Comparison of ENCODE assay signal across 26 cellular contexts in the genomic region with DNA sequence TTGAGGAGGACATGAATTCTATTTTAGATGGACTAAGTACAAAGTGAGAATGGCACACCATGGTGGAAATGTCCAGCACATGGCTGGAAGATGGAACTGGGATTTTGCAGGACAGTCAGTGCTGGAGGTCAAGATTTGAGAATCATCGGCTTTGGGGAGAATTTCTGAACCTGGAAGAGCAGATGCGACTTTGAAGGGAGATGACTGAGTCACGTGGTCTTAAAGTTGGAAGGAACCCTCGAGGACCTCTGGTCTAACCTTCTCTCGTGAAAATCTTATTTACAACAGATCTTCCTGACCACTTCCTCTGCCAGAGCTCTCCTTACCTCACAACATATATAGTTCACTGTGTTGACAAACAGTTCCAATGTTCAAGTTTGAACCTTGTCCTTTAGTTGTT.
A peak's percentile ranks its signal among the peaks of the same experiment; 100 is the strongest.
DNase-seq lines count a peak whose midpoint lies in the region; ATAC-seq, FAIRE-seq and TF ChIP-seq lines count a peak whose summit lies in the region.
"Had no signal": no experiment of that assay in that cellular context is flagged by ENCODE, and none has a peak within 500 bp of the region (broad histone marks: within the 10 kb centered on the region; RNA-seq: fewer than 3 reads in every experiment).

No MANE protein-coding gene starts in this region.

- H3K27me3 Mint-ChIP-seq in type B pancreatic cell = no peaks in the 10 kb centered on the region

- TF ChIP-seq CTCF in A549 (IDR thresholded peaks at IDR 0.05) (no peak), IMR-90 (conservative IDR thresholded peaks at IDR 0.05; ENCODE audit: low read depth, low read length) (no peak), type B pancreatic cell (conservative IDR thresholded peaks at IDR 0.05) (no peak)

- no peak overlapping the region for H4K5ac ChIP-seq in IMR-90 (ENCODE audit: low read depth, low read length)

- no peaks in the 10 kb centered on the region for H3K27me3 ChIP-seq in IMR-90 (ENCODE audit: control insufficient read depth, insufficient read depth, low read length)
- H3K27me3 ChIP-seq in mesenchymal stem cell (ENCODE audit: control insufficient read depth in 1 of 2, insufficient read depth in 1 of 2, low read length in 2 of 2) = no peaks in the 10 kb centered on the region
- H3K27me3 ChIP-seq in SJCRH30 = peaks cover 81% of the 10 kb centered on the region
- H3K27me3 ChIP-seq: BLaER1 treated with 17β-estradiol and CSF1 and Interleukin-3, amounts not matched to agents 10 nM and 100 nM had no signal

- H2AFZ ChIP-seq in IMR-90 (replicated peaks; ENCODE audit: low read length, poor library complexity) = no peak overlapping the region
- no peak overlapping the region for H2AFZ ChIP-seq in mesenchymal stem cell (ENCODE audit: low read depth, low read length)

- H2BK120ac ChIP-seq in IMR-90 (ENCODE audit: low read depth, low read length) (0 out of 2 replicates have a peak overlapping the region, but pooled peaks have one; percentile 30), mesenchymal stem cell (ENCODE audit: low read depth, low read length) (no peak overlapping the region)

- H3K27ac Mint-ChIP-seq in type B pancreatic cell = peak overlapping the region; percentile 92
- H3K27ac Mint-ChIP-seq: B cell; CD4-positive, alpha-beta T cell; CD8-positive, alpha-beta T cell had no signal

- peaks cover 3% of the 10 kb centered on the region; the same call in 1 of the 2 replicates for H3K9me1 ChIP-seq in IMR-90 (ENCODE audit: insufficient read depth, low read length)

- in situ Hi-C loops in IMR-90 (cut with MboI; ENCODE audit: low sequenced_read_pairs) = loop anchor here (10.0 kb wide), 1 partner anchor 372 kb away; no protein-coding TSS in a partner anchor

- H2BK12ac ChIP-seq in mesenchymal stem cell (ENCODE audit: low read length in 2 of 2) = no peak overlapping the region

- H2BK5ac ChIP-seq in IMR-90 (ENCODE audit: low read depth, low read length, poor library complexity, severe bottlenecking) (no peak overlapping the region), mesenchymal stem cell (ENCODE audit: low read depth, low read length, poor library complexity, severe bottlenecking) (no peak overlapping the region)

- H2BK20ac ChIP-seq in IMR-90 (ENCODE audit: low read depth, low read length) = no peak overlapping the region

- H2AK9ac ChIP-seq in IMR-90 (replicated peaks; ENCODE audit: low read depth, low read length, poor library complexity) = no peak overlapping the region

- H4K91ac ChIP-seq in IMR-90 (ENCODE audit: insufficient read depth, low read depth, low read length) = no peak overlapping the region
- H4K91ac ChIP-seq in mesenchymal stem cell (ENCODE audit: low read length) = no peak overlapping the region

- no peak overlapping the region for H3K4me2 ChIP-seq in A549
- H3K4me2 ChIP-seq in IMR-90 (ENCODE audit: low read depth, low read length) = no peak overlapping the region
- no peak overlapping the region for H3K4me2 ChIP-seq in mesenchymal stem cell (ENCODE audit: low read length, poor library complexity, severe bottlenecking)
- H3K4me2 ChIP-seq: BLaER1 treated with 17β-estradiol and CSF1 and Interleukin-3, amounts not matched to agents 10 nM and 100 nM had no signal

- TF ChIP-seq RAD21 in A549 (conservative IDR thresholded peaks at IDR 0.05 in 1 of 2, IDR thresholded peaks at IDR 0.05 in 1 of 2) (no peak), IMR-90 (IDR thresholded peaks at IDR 0.05; ENCODE audit: low read length) (no peak)

- H3K4me3 ChIP-seq in A549 (no peak overlapping the region), IMR-90 (ENCODE audit: insufficient read depth, low read depth, low read length) (no peak overlapping the region), mesenchymal stem cell (ENCODE audit: insufficient read depth in 1 of 2, low read depth in 1 of 2, low read length in 2 of 2) (no peak overlapping the region), SJCRH30 (no peak overlapping the region)
- H3K4me3 ChIP-seq: BLaER1 treated with 17β-estradiol and CSF1 and Interleukin-3, amounts not matched to agents 10 nM and 100 nM; GM12878 had no signal

- no peak for DNase-seq in A549 (ENCODE audit: low read depth in 1 of 2, low spot score in 1 of 2)
- no peak for DNase-seq in IMR-90
- DNase-seq in mesenchymal stem cell = no peak
- no peak for DNase-seq in type B pancreatic cell (ENCODE audit: extremely low spot score, unreplicated experiment)
- no peak for DNase-seq in SJCRH30
- DNase-seq in COLO829 (ENCODE audit: low spot score) = no peak
- DNase-seq: 8988T; AML-193; CD4-positive, alpha-beta T cell; CD8-positive, alpha-beta T cell; COR-L47; DMS 273 treated with DMSO at 0.1 percent for 48 hours; DMS153; DMS53; DMS79; DND-41; EL; GDM1 had no signal

- H4K8ac ChIP-seq in IMR-90 (ENCODE audit: low read depth in 2 of 2, low read length in 2 of 2) = no peak overlapping the region
- H4K8ac ChIP-seq in mesenchymal stem cell (ENCODE audit: low read length) = no peak overlapping the region

- peaks cover 16% of the 10 kb centered on the region for H3K9me3 Mint-ChIP-seq in type B pancreatic cell
- H3K9me3 Mint-ChIP-seq: CD4-positive, alpha-beta T cell; CD8-positive, alpha-beta T cell had no signal

- no TSS peak for BruUV-seq in IMR-90 (replicated peaks; lab: Mats Ljungman, UMichigan)

- H4K20me1 ChIP-seq in IMR-90 (ENCODE audit: insufficient read depth, low read length) = no peaks in the 10 kb centered on the region
- H4K20me1 ChIP-seq: BLaER1 treated with 17β-estradiol and CSF1 and Interleukin-3, amounts not matched to agents 10 nM and 100 nM had no signal

- H3K23ac ChIP-seq in IMR-90 (ENCODE audit: low read depth, low read length) = no peak overlapping the region
- no peak overlapping the region for H3K23ac ChIP-seq in mesenchymal stem cell (ENCODE audit: low read length in 2 of 2)

- H3K9me3 ChIP-seq in A549 (no peaks in the 10 kb centered on the region), IMR-90 (ENCODE audit: control insufficient read depth, insufficient read depth, low read length) (no peaks in the 10 kb centered on the region), mesenchymal stem cell (ENCODE audit: control insufficient read depth, low read length) (no peaks in the 10 kb centered on the region), SJCRH30 (replicated peaks) (no peaks in the 10 kb centered on the region)

- H3K56ac ChIP-seq in IMR-90 (ENCODE audit: extremely low read depth, insufficient read depth, low read length) = no peak overlapping the region

- no peak overlapping the region for H3K27ac ChIP-seq in A549
- H3K27ac ChIP-seq in IMR-90 (ENCODE audit: insufficient read depth, low read length) = no peak overlapping the region
- no peak overlapping the region for H3K27ac ChIP-seq in mesenchymal stem cell (ENCODE audit: low read length, poor library complexity, severe bottlenecking)
- no peak overlapping the region for H3K27ac ChIP-seq in SJCRH30
- H3K27ac ChIP-seq: BLaER1 treated with 17β-estradiol and CSF1 and Interleukin-3, amounts not matched to agents 10 nM and 100 nM; C4-2B had no signal

- H3K18ac ChIP-seq in IMR-90 (ENCODE audit: low read depth, low read length) (no peak overlapping the region), mesenchymal stem cell (ENCODE audit: low read depth in 1 of 2, low read length in 2 of 2) (no peak overlapping the region)

- CTCF ChIA-PET in A549 (lab: Yijun Ruan, JAX) = interaction anchor here (1.5 kb wide), 1 partner anchor 183 kb away, joined by 4 read pairs; no protein-coding TSS in a partner anchor
- CTCF ChIA-PET in IMR-90 (lab: Yijun Ruan, JAX) = no interaction called here

- H3K14ac ChIP-seq in IMR-90 (replicated peaks; ENCODE audit: low read depth, low read length) = no peak overlapping the region
- H3K14ac ChIP-seq in mesenchymal stem cell (ENCODE audit: low read length in 2 of 2) = no peak overlapping the region

- H3K36me3 Mint-ChIP-seq in type B pancreatic cell = peaks cover 18% of the 10 kb centered on the region
- H3K36me3 Mint-ChIP-seq: CD8-positive, alpha-beta T cell had no signal

- POLR2A ChIA-PET in A549 (lab: Yijun Ruan, JAX) (no interaction called here), IMR-90 (lab: Charles Lee; ENCODE audit: unreplicated experiment) (no interaction called here)

- H3K36me3 ChIP-seq in IMR-90 (ENCODE audit: control insufficient read depth, insufficient read depth, low read length) (no peaks in the 10 kb centered on the region), mesenchymal stem cell (ENCODE audit: control insufficient read depth in 1 of 2, insufficient read depth in 2 of 2, low read depth in 1 of 2, low read length in 2 of 2) (no peaks in the 10 kb centered on the region), SJCRH30 (no peaks in the 10 kb centered on the region)
- H3K36me3 ChIP-seq: BLaER1 treated with 17β-estradiol and CSF1 and Interleukin-3, amounts not matched to agents 10 nM and 100 nM had no signal

- peaks cover 25% of the 10 kb centered on the region for H3K4me1 Mint-ChIP-seq in type B pancreatic cell (ENCODE audit: unreplicated experiment)
- H3K4me1 Mint-ChIP-seq: B cell had no signal

- H3K4me1 ChIP-seq in A549 (no peaks in the 10 kb centered on the region), IMR-90 (ENCODE audit: control insufficient read depth, insufficient read depth, low read length) (peaks cover 5% of the 10 kb centered on the region), mesenchymal stem cell (ENCODE audit: control insufficient read depth, insufficient read depth, low read depth, low read length) (peaks cover 3% of the 10 kb centered on the region), SJCRH30 (no peaks in the 10 kb centered on the region)
- H3K4me1 ChIP-seq: BLaER1 treated with 17β-estradiol and CSF1 and Interleukin-3, amounts not matched to agents 10 nM and 100 nM had no signal

- intact Hi-C loops in IMR-90 (cut with micrococcal nuclease) = no loop called here

- H2AK5ac ChIP-seq in IMR-90 (ENCODE audit: low read depth, low read length) = peak overlapping the region; percentile 23; the same call in 1 of the 2 replicates
- H2AK5ac ChIP-seq in mesenchymal stem cell (ENCODE audit: low read length, severe bottlenecking) = peak overlapping the region; percentile 61

- no peak for TF ChIP-seq POLR2A in A549 (IDR thresholded peaks at IDR 0.05; ENCODE audit: low read length)
- no peak for TF ChIP-seq POLR2A in IMR-90 (IDR thresholded peaks at IDR 0.05; ENCODE audit: low read depth, low read length)

- 0 out of 2 replicates have a peak overlapping the region, but pooled peaks have one; percentile 18 for H3K4ac ChIP-seq in IMR-90 (ENCODE audit: low read depth, low read length)
- no peak overlapping the region for H3K4ac ChIP-seq in mesenchymal stem cell (ENCODE audit: low read depth in 1 of 2, low read length in 2 of 2)

- H2BK15ac ChIP-seq in IMR-90 (ENCODE audit: low read depth, low read length) (0 out of 3 replicates have a peak overlapping the region, but pooled peaks have one; percentile 25), mesenchymal stem cell (ENCODE audit: low read depth, poor library complexity, severe bottlenecking) (no peak overlapping the region)

- H3K4me3 Mint-ChIP-seq in type B pancreatic cell = peak overlapping the region; percentile 79
- H3K4me3 Mint-ChIP-seq: B cell; CD4-positive, alpha-beta T cell; CD8-positive, alpha-beta T cell had no signal

- no peak for ATAC-seq in A549
- no peak for ATAC-seq in IMR-90 (ENCODE audit: low read depth)
- ATAC-seq in GM21619 (IDR thresholded peaks at IDR 0.05; ENCODE audit: unreplicated experiment) = no peak
- ATAC-seq: CD8-positive, alpha-beta T cell; GM12878 had no signal

- TF ChIP-seq EP300 in A549 (IDR thresholded peaks at IDR 0.05) = no peak

- H3K9ac ChIP-seq in IMR-90 (ENCODE audit: low read depth, low read length) (no peak overlapping the region), mesenchymal stem cell (ENCODE audit: low read length) (no peak overlapping the region)
- H3K9ac ChIP-seq: BLaER1 treated with 17β-estradiol and CSF1 and Interleukin-3, amounts not matched to agents 10 nM and 100 nM had no signal

- WGBS in A549 (ENCODE audit: missing lambda C conversion rate) = 64% methylated on average over 5 of the region's 5 CpGs
- WGBS in IMR-90 (ENCODE audit: extremely low coverage in 2 of 2, insufficient read length in 1 of 2), 2 experiments = 100% methylated on average over 1 of the region's 5 CpGs; no CpG with 5 or more reads in 1 of the 2 experiments
- 93% methylated on average over 2 of the region's 5 CpGs for WGBS in mesenchymal stem cell

- dilution Hi-C loops in IMR-90 (cut with HindIII; ENCODE audit: low sequenced_read_pairs, unreplicated experiment) = no loop called here

- H3K79me1 ChIP-seq in IMR-90 (ENCODE audit: low read depth in 1 of 2, low read length in 2 of 2) = no peaks in the 10 kb centered on the region
- H3K79me1 ChIP-seq in mesenchymal stem cell (replicated peaks; ENCODE audit: low read length, poor library complexity, severe bottlenecking) = no peaks in the 10 kb centered on the region

- peak; percentile 63 for FAIRE-seq in A549 (lab: Jason Lieb, UNC)
- FAIRE-seq: A204.1, GM12878, GM12892, GM18507 had no signal
